ENCODE assay signal across 17 cellular contexts in genomic region chr10:69506487-69506833, GRCh38. TPM values are rescaled to one million over a fixed set of nuclear protein-coding genes. Genes with fewer than 3 reads are reported as not detected.
DNase-seq lines count a peak whose midpoint lies in the region; TF ChIP-seq lines count a peak whose summit lies in the region.
"Had no signal": no experiment of that assay in that cellular context is flagged by ENCODE, and none has a peak within 500 bp of the region (broad histone marks: within the 10 kb centered on the region; RNA-seq: fewer than 3 reads in every experiment).

No MANE protein-coding gene starts in this region.

- H4K20me1 ChIP-seq in neural progenitor cell (ENCODE audit: low read depth) = no peaks in the 10 kb centered on the region

- POLR2A ChIA-PET in GM10248 (lab: Yijun Ruan, JAX) = no interaction called here

- no peak overlapping the region for H2AFZ ChIP-seq in neural progenitor cell (replicated peaks)

- CTCF ChIA-PET in GM10248 (lab: Yijun Ruan, JAX) = interaction anchor here (0.9 to 3.7 kb wide), 6 partner anchors 10 to 193 kb away, joined by 3 to 20 read pairs (median 4); no protein-coding TSS in a partner anchor

- H3K4me3 Mint-ChIP-seq in neural progenitor cell = no peak overlapping the region
- H3K4me3 Mint-ChIP-seq: activated naive CD8-positive, alpha-beta T cell had no signal

- H3K36me3 ChIP-seq in neural progenitor cell (no peaks in the 10 kb centered on the region), tibial nerve (peaks cover 0 to 22% (median 0%) of the 10 kb centered on the region in 3 donors)
- H3K36me3 ChIP-seq: MG63, SJSA1, thoracic aorta had no signal

- H3K4me1 Mint-ChIP-seq in neural progenitor cell = peaks cover 3% of the 10 kb centered on the region

- H3K27ac ChIP-seq in cingulate gyrus (ENCODE audit: low read depth, low read length) = peak overlapping the region; percentile 76
- H3K27ac ChIP-seq in neural progenitor cell = no peak overlapping the region
- peak overlapping the region; percentile 55 to 83 (median 68) for H3K27ac ChIP-seq in tibial nerve
- H3K27ac ChIP-seq: SJSA1, thoracic aorta had no signal

- peaks cover 2% of the 10 kb centered on the region for H3K27me3 Mint-ChIP-seq in neural progenitor cell (ENCODE audit: insufficient read depth, low read depth)
- H3K27me3 Mint-ChIP-seq: activated naive CD8-positive, alpha-beta T cell had no signal

- H3K36me3 Mint-ChIP-seq in neural progenitor cell = no peaks in the 10 kb centered on the region
- H3K36me3 Mint-ChIP-seq: activated naive CD8-positive, alpha-beta T cell had no signal

- H3K27me3 ChIP-seq in neural progenitor cell (peaks cover 20% of the 10 kb centered on the region), tibial nerve (no peaks in the 10 kb centered on the region)
- H3K27me3 ChIP-seq: MG63 had no signal

- no peak for TF ChIP-seq EP300 in tibial nerve (IDR thresholded peaks at IDR 0.05)

- H3K9me3 ChIP-seq in neural progenitor cell (ENCODE audit: low read depth) (no peaks in the 10 kb centered on the region), tibial nerve (no peaks in the 10 kb centered on the region)
- H3K9me3 ChIP-seq: MG63, SJSA1, thoracic aorta had no signal

- peak overlapping the region; percentile 30 for H3K27ac Mint-ChIP-seq in neural progenitor cell
- H3K27ac Mint-ChIP-seq: activated naive CD8-positive, alpha-beta T cell had no signal

- no peak overlapping the region for H3K4me2 ChIP-seq in neural progenitor cell

- no peak for TF ChIP-seq POLR2A in tibial nerve (IDR thresholded peaks at IDR 0.05)

- H3K9ac ChIP-seq in neural progenitor cell = no peak overlapping the region

- H3K9me3 Mint-ChIP-seq in neural progenitor cell = no peaks in the 10 kb centered on the region

- WGBS in tibial nerve, 2 donors = 85 to 91% methylated on average over 2 of the region's 3 CpGs

- H3K4me1 ChIP-seq in neural progenitor cell = no peaks in the 10 kb centered on the region
- peaks cover 0 to 26% (median 6%) of the 10 kb centered on the region in 4 donors for H3K4me1 ChIP-seq in tibial nerve

- DNase-seq in activated CD8-positive, alpha-beta memory T cell treated with anti-CD3 and anti-CD28 coated beads, Interleukin-2, amount 50 U/mL, for 48 hours = peak; percentile 48
- no peak for DNase-seq in activated CD8-positive, alpha-beta memory T cell treated with anti-CD3 and anti-CD28 coated beads, Interleukin-2, amount 50 U/mL, for 4 hours
- DNase-seq in neural progenitor cell (ENCODE audit: low spot score) (no peak), tibial nerve (ENCODE audit: low spot score in 2 of 2) (no peak), NCI-H187 (lab: John Stamatoyannopoulos, UW) (no peak), NCI-H128 (lab: John Stamatoyannopoulos, UW; ENCODE audit: unreplicated experiment) (no peak), GM10248 (ENCODE audit: extremely low spot score) (no peak)
- DNase-seq: activated CD4-positive, alpha-beta T cell treated with anti-CD3 and anti-CD28 coated beads for 4 hours; activated T-cell treated with anti-CD3 and anti-CD28 coated beads, Interleukin-2, amount 50 U/mL, for 1 hour; DND-41; MG63; NCI-H2029 treated with DMSO at 0.1 percent for 48 hours; NCI-H524 had no signal

- no peaks in the 10 kb centered on the region for H3F3A ChIP-seq in neural progenitor cell (ENCODE audit: low read depth)

- no peaks in the 10 kb centered on the region for H3K79me2 ChIP-seq in neural progenitor cell (ENCODE audit: low read depth)

- TF ChIP-seq CTCF in neural progenitor cell (IDR thresholded peaks at IDR 0.05) = no peak
- no peak for TF ChIP-seq CTCF in tibial nerve (IDR thresholded peaks at IDR 0.05)
- no peak for TF ChIP-seq CTCF in GM10248 (IDR thresholded peaks at IDR 0.05; ENCODE audit: control extremely low read depth, extremely low read depth, low read depth, missing control alignments)

- H3K4me3 ChIP-seq in neural progenitor cell (no peak overlapping the region), tibial nerve (no peak overlapping the region)
- H3K4me3 ChIP-seq: MG63, SJSA1, thoracic aorta had no signal

RNA-seq across cellular contexts. Expression of gene TSPAN15, which starts 55.2 kb away (rescaled TPM):
- total RNA-seq in neural progenitor cell (ENCODE audit: low replicate concordance) = 6.8 and 8.7 TPM in 2 replicates
- total RNA-seq in tibial nerve = 100 to 1,000 TPM in 1 of 4 donors, 10 to 100 TPM in 3; 46.9 to 117 (median 92.7) TPM
